In genomic region chr18:10624-11184, GRCh38 we compare ENCODE assay signal across 11 cellular contexts. TPM values are rescaled to one million over a fixed set of nuclear protein-coding genes. Genes with fewer than 3 reads are reported as not detected.
DNase-seq lines count a peak whose midpoint lies in the region; ATAC-seq, FAIRE-seq and TF ChIP-seq lines count a peak whose summit lies in the region.
"Not testable (repeated sequence)": the region's sequence is repeated elsewhere in the genome, so short reads cannot be mapped to it uniquely, and the experiment has no call there.
"Had no signal": no experiment of that assay in that cellular context is flagged by ENCODE, and none has a peak within 500 bp of the region (broad histone marks: within the 10 kb centered on the region; RNA-seq: fewer than 3 reads in every experiment).

No MANE protein-coding gene starts in this region.

- not testable (repeated sequence) for H3K27ac Mint-ChIP-seq in activated CD4-positive, alpha-beta T cell treated with anti-CD3 and anti-CD28 coated beads for 36 hours

- not testable (repeated sequence) for H3K4me1 ChIP-seq in body of pancreas, left ventricle myocardium inferior, right lobe of liver, pancreas

- DNase-seq in activated CD4-positive, alpha-beta T cell treated with anti-CD3 and anti-CD28 coated beads for 36 hours = peak; percentile 32
- DNase-seq in body of pancreas (peak in 2 of 4 donors; percentile 20 to 33), left ventricle myocardium inferior (peak; percentile 24), pancreas (peak in 3 of 6 donors; percentile 21 to 77 (median 53))
- not testable (repeated sequence) for DNase-seq in right lobe of liver; stimulated activated naive CD8-positive, alpha-beta T cell treated with anti-CD3 and anti-CD28 coated beads, Interleukin-15, Interleukin-2, amounts not matched to agents 100 U/mL and 50 U/mL, for 24 hours

- POLR2A ChIA-PET in activated CD4-positive, alpha-beta T cell treated with anti-CD3 and anti-CD28 coated beads for 36 hours (lab: Charles Lee) = not testable (repeated sequence)

- intact Hi-C loops in activated CD4-positive, alpha-beta T cell treated with anti-CD3 and anti-CD28 coated beads for 36 hours (cut with DNase I, micrococcal nuclease); body of pancreas (cut with DNase I); left ventricle myocardium inferior (cut with micrococcal nuclease); right lobe of liver (cut with DNase I); pancreas (cut with DNase I): not testable (repeated sequence)

- ATAC-seq in activated CD4-positive, alpha-beta T cell treated with anti-CD3 and anti-CD28 coated beads for 36 hours = not testable (repeated sequence)
- ATAC-seq in body of pancreas = peak; percentile 27
- peak in 3 of 4 donors; percentile 22 to 57 (median 43) for ATAC-seq in right lobe of liver
- ATAC-seq in pancreas = peak in 3 of 4 donors; percentile 40 to 78 (median 69)
- ATAC-seq in stimulated activated naive CD8-positive, alpha-beta T cell treated with anti-CD3 and anti-CD28 coated beads, Interleukin-15, Interleukin-2, amounts not matched to agents 100 U/mL and 50 U/mL, for 24 hours = peak; percentile 40

- TF ChIP-seq CTCF in body of pancreas (IDR thresholded peaks at IDR 0.05); left ventricle myocardium inferior (IDR thresholded peaks at IDR 0.05; ENCODE audit: borderline replicate concordance); right lobe of liver (IDR thresholded peaks at IDR 0.05); pancreas (IDR thresholded peaks at IDR 0.05): not testable (repeated sequence)

- H3K9me3 Mint-ChIP-seq in activated CD4-positive, alpha-beta T cell treated with anti-CD3 and anti-CD28 coated beads for 36 hours (ENCODE audit: low read depth) = not testable (repeated sequence)

- not testable (repeated sequence) for TF ChIP-seq POLR2A in body of pancreas (IDR thresholded peaks at IDR 0.05); right lobe of liver (IDR thresholded peaks at IDR 0.05)

- H3K9me3 ChIP-seq in body of pancreas; left ventricle myocardium inferior (replicated peaks); right lobe of liver; pancreas: not testable (repeated sequence)

- FAIRE-seq in pancreas (lab: Jason Lieb, UNC) = not testable (repeated sequence)

- H3K27me3 Mint-ChIP-seq in activated CD4-positive, alpha-beta T cell treated with anti-CD3 and anti-CD28 coated beads for 36 hours = not testable (repeated sequence)

- H3K27me3 ChIP-seq in body of pancreas; left ventricle myocardium inferior (ENCODE audit: low read depth); right lobe of liver; pancreas: not testable (repeated sequence)

- 73 to 89% methylated on average over 44 to 55 of the region's 75 CpGs for WGBS in body of pancreas, 2 donors
- WGBS in right lobe of liver (ENCODE audit: insufficient coverage, low coverage, low lambda C conversion rate, missing lambda C conversion rate) = 89% methylated on average over 51 of the region's 75 CpGs
- WGBS in pancreas, 2 donors = 69 to 74% methylated on average over 31 to 34 of the region's 75 CpGs

- CTCF ChIA-PET in activated CD4-positive, alpha-beta T cell treated with anti-CD3 and anti-CD28 coated beads for 36 hours (lab: Charles Lee) = not testable (repeated sequence)

- not testable (repeated sequence) for H3K4me3 Mint-ChIP-seq in activated CD4-positive, alpha-beta T cell treated with anti-CD3 and anti-CD28 coated beads for 36 hours

- H3K4me1 Mint-ChIP-seq in activated CD4-positive, alpha-beta T cell treated with anti-CD3 and anti-CD28 coated beads for 36 hours = not testable (repeated sequence)

- not testable (repeated sequence) for H3K4me3 ChIP-seq in body of pancreas, left ventricle myocardium inferior, right lobe of liver, pancreas

- H3K27ac ChIP-seq in body of pancreas; left ventricle myocardium inferior (replicated peaks); right lobe of liver; pancreas: not testable (repeated sequence)

- H3K36me3 Mint-ChIP-seq in activated CD4-positive, alpha-beta T cell treated with anti-CD3 and anti-CD28 coated beads for 36 hours (ENCODE audit: low read depth) = not testable (repeated sequence)

- not testable (repeated sequence) for H3K36me3 ChIP-seq in body of pancreas (replicated peaks in 1 of 2; ENCODE audit: insufficient read depth in 1 of 2, low read depth in 2 of 2); left ventricle myocardium inferior; right lobe of liver; pancreas

RNA-seq across cellular contexts. Expression of gene TUBB8B, which starts 38.7 kb away (rescaled TPM):
- not detected for total RNA-seq in activated CD4-positive, alpha-beta T cell treated with anti-CD3 and anti-CD28 coated beads for 36 hours
- total RNA-seq in body of pancreas (not detected), left ventricle myocardium inferior (not detected), right lobe of liver (under 1 TPM in 1 of 6 experiments, not detected in 5; 0.30 TPM), pancreas (under 1 TPM in 1 of 6 donors, not detected in 5; 0.35 TPM)
- under 1 TPM in 1 of 2 donors, not detected in 1; 0.80 TPM for polyA plus RNA-seq in pancreas
- total RNA-seq: CD4-positive, alpha-beta memory T cell; GM12878; GM23248; PC-9; RPMI7951 had no signal
- polyA plus RNA-seq: CD4-positive, alpha-beta memory T cell; GM12878; GM23248 had no signal
